Comparison of ENCODE assay signal across 12 cellular contexts in the genomic region with DNA sequence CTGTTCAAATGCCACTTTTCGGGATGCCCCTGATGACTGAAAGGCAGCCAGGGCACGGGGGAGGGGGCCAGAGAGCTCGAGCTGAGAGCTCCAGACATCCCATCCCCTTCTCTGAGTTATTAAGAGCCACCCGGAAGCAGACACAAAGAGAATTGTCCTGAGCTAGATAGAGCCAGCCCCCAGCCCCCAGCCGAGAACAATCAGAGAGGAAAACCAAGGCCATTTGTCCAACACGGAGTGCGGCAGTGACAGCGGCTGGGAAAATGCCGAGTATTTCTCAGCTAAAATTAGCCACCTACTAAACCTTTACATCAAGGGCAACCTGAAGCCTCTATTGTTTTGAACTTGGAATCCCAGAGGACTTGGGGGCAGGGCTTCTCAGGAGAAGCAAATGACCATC. TPM values are rescaled to one million over a fixed set of nuclear protein-coding genes. Genes with fewer than 3 reads are reported as not detected.
DNase-seq lines count a peak whose midpoint lies in the region; ATAC-seq and TF ChIP-seq lines count a peak whose summit lies in the region.
"Had no signal": no experiment of that assay in that cellular context is flagged by ENCODE, and none has a peak within 500 bp of the region (broad histone marks: within the 10 kb centered on the region; RNA-seq: fewer than 3 reads in every experiment).

No MANE protein-coding gene starts in this region.

- H3K9me3 ChIP-seq in gastroesophageal sphincter = no peaks in the 10 kb centered on the region
- H3K9me3 ChIP-seq: upper lobe of right lung had no signal

- H3K27ac Mint-ChIP-seq in nephron = peak overlapping the region; percentile 52 to 94 (median 90)
- H3K27ac Mint-ChIP-seq: activated naive CD8-positive, alpha-beta T cell treated with anti-CD3 and anti-CD28 coated beads for 36 hours had no signal

- peaks cover 0 to 46% (median 9%) of the 10 kb centered on the region in 3 donors for H3K4me1 ChIP-seq in gastroesophageal sphincter

- TF ChIP-seq EP300 in gastroesophageal sphincter (IDR thresholded peaks at IDR 0.05) = no peak

- no peak for TF ChIP-seq POLR2A in gastroesophageal sphincter (IDR thresholded peaks at IDR 0.05)

- peak overlapping the region in 1 of 3 experiments; percentile 12 for H3K4me3 Mint-ChIP-seq in nephron
- H3K4me3 Mint-ChIP-seq: activated naive CD8-positive, alpha-beta T cell treated with anti-CD3 and anti-CD28 coated beads for 36 hours had no signal

- H3K27me3 ChIP-seq in gastroesophageal sphincter = no peaks in the 10 kb centered on the region
- H3K27me3 ChIP-seq: upper lobe of right lung had no signal

- H3K27me3 Mint-ChIP-seq in nephron (ENCODE audit: low read depth) = peaks cover 5% of the 10 kb centered on the region
- H3K27me3 Mint-ChIP-seq: activated naive CD8-positive, alpha-beta T cell treated with anti-CD3 and anti-CD28 coated beads for 36 hours had no signal

- intact Hi-C loops in Right ventricle myocardium superior (cut with DNase I) (no loop called here), cardiac septum (cut with DNase I) (no loop called here)

- ATAC-seq in Right ventricle myocardium superior (ENCODE audit: poor library complexity) = peak; percentile 4
- ATAC-seq in gastroesophageal sphincter = no peak
- ATAC-seq: upper lobe of right lung had no signal

- H3K27ac ChIP-seq in epithelial cell of prostate (peak overlapping the region; percentile 84), gastroesophageal sphincter (no peak overlapping the region)
- H3K27ac ChIP-seq: upper lobe of right lung had no signal

- TF ChIP-seq CTCF in nephron (IDR thresholded peaks at IDR 0.05; ENCODE audit: unreplicated experiment in 3 of 3) = no peak
- no peak for TF ChIP-seq CTCF in gastroesophageal sphincter (IDR thresholded peaks at IDR 0.05)

- H3K4me1 Mint-ChIP-seq in nephron = peaks cover 82% of the 10 kb centered on the region
- H3K4me1 Mint-ChIP-seq: activated naive CD8-positive, alpha-beta T cell treated with anti-CD3 and anti-CD28 coated beads for 36 hours had no signal

- H3K36me3 ChIP-seq in gastroesophageal sphincter = no peaks in the 10 kb centered on the region
- H3K36me3 ChIP-seq: upper lobe of right lung had no signal

- no peak overlapping the region for H3K4me3 ChIP-seq in gastroesophageal sphincter
- H3K4me3 ChIP-seq: upper lobe of right lung had no signal

- H3K36me3 Mint-ChIP-seq in nephron (ENCODE audit: low read depth) = no peaks in the 10 kb centered on the region
- H3K36me3 Mint-ChIP-seq: activated naive CD8-positive, alpha-beta T cell treated with anti-CD3 and anti-CD28 coated beads for 36 hours had no signal

- WGBS in gastroesophageal sphincter (ENCODE audit: low coverage in 1 of 2), 2 donors = 40% methylated on average over 4 of the region's 9 CpGs; no CpG with 5 or more reads in 1 of the 2 donors

- no peaks in the 10 kb centered on the region for H3K9me3 Mint-ChIP-seq in nephron
- H3K9me3 Mint-ChIP-seq: activated naive CD8-positive, alpha-beta T cell treated with anti-CD3 and anti-CD28 coated beads for 36 hours had no signal

- DNase-seq in Right ventricle myocardium superior = no peak
- DNase-seq in cardiac septum (ENCODE audit: low spot score) = no peak
- DNase-seq in epithelial cell of prostate (ENCODE audit: low read depth, low spot score) = no peak
- DNase-seq in stimulated activated naive CD4-positive, alpha-beta T cell (lab: John Stamatoyannopoulos, UW) = no peak
- DNase-seq in NCI-H1105 treated with DMSO at 0.1 percent for 48 hours (lab: John Stamatoyannopoulos, UW) = no peak
- no peak for DNase-seq in NCI-H2196 treated with DMSO at 0.1 percent for 48 hours (lab: John Stamatoyannopoulos, UW; ENCODE audit: unreplicated experiment)
- DNase-seq: activated naive CD8-positive, alpha-beta T cell treated with anti-CD3 and anti-CD28 coated beads for 36 hours; DMS53; NCI-H2029; upper lobe of right lung had no signal

RNA-seq across cellular contexts. Expression of a gene that starts 51.0 kb away (rescaled TPM):
- total RNA-seq in Right ventricle myocardium superior (12.2 TPM), cardiac septum (22.4 TPM), gastroesophageal sphincter (1 to 10 TPM; 2.2 to 3.7 (median 3.2) TPM)

RNA-seq across cellular contexts. Expression of a gene that starts 55.7 kb away (rescaled TPM):
- 1.8 TPM for total RNA-seq in Right ventricle myocardium superior
- 1.6 TPM for total RNA-seq in cardiac septum
- total RNA-seq in gastroesophageal sphincter = 1 to 10 TPM; 3.3 to 9.8 (median 4.9) TPM
